Comparison of ENCODE assay signal across 1 cellular context in genomic region chr1:35573198-35573775, GRCh38.
TF ChIP-seq lines count a peak whose summit lies in the region.

Gene TFAP2E (plus strand): TSS chr1:35573314. CDS start chr1:35573578, 264 bp downstream.

TF ChIP-seq in HepG2, 621 proteins besides CTCF, POLR2A, EP300 and RAD21 (continued from another document):
- TF ChIP-seq, protein P1, sequence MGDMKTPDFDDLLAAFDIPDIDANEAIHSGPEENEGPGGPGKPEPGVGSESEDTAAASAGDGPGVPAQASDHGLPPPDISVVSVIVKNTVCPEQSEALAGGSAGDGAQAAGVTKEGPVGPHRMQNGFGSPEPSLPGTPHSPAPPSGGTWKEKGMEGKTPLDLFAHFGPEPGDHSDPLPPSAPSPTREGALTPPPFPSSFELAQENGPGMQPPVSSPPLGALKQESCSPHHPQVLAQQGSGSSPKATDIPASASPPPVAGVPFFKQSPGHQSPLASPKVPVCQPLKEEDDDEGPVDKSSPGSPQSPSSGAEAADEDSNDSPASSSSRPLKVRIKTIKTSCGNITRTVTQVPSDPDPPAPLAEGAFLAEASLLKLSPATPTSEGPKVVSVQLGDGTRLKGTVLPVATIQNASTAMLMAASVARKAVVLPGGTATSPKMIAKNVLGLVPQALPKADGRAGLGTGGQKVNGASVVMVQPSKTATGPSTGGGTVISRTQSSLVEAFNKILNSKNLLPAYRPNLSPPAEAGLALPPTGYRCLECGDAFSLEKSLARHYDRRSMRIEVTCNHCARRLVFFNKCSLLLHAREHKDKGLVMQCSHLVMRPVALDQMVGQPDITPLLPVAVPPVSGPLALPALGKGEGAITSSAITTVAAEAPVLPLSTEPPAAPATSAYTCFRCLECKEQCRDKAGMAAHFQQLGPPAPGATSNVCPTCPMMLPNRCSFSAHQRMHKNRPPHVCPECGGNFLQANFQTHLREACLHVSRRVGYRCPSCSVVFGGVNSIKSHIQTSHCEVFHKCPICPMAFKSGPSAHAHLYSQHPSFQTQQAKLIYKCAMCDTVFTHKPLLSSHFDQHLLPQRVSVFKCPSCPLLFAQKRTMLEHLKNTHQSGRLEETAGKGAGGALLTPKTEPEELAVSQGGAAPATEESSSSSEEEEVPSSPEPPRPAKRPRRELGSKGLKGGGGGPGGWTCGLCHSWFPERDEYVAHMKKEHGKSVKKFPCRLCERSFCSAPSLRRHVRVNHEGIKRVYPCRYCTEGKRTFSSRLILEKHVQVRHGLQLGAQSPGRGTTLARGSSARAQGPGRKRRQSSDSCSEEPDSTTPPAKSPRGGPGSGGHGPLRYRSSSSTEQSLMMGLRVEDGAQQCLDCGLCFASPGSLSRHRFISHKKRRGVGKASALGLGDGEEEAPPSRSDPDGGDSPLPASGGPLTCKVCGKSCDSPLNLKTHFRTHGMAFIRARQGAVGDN (CRISPR knock-in tag; IDR thresholded peaks at IDR 0.05) = peak; percentile 68
- TF ChIP-seq ZFX (CRISPR knock-in tag; IDR thresholded peaks at IDR 0.05; ENCODE audit: low read depth) (peak; percentile 33; the same call in 1 of the 2 replicates), TAF15 (IDR thresholded peaks at IDR 0.05; ENCODE audit: low read depth, low read length, poor library complexity, severe bottlenecking) (peak; percentile 15), ZNF253 (CRISPR knock-in tag; IDR thresholded peaks at IDR 0.05; ENCODE audit: borderline replicate concordance) (no peak), AGO2 (optimal IDR thresholded peaks at IDR 0.05; ENCODE audit: low read depth, low read length) (peak; percentile 21), SAP130 (CRISPR knock-in tag; IDR thresholded peaks at IDR 0.05; ENCODE audit: low read depth) (0 out of 2 replicates have a peak, but pooled peaks have one; percentile 20), ARID4A (CRISPR knock-in tag; IDR thresholded peaks at IDR 0.05; ENCODE audit: borderline replicate concordance) (no peak; the same call in 1 of the 2 replicates), PHF8 (CRISPR knock-in tag; IDR thresholded peaks at IDR 0.05) (peak; percentile 17; the same call in 1 of the 2 replicates), THAP11 (CRISPR knock-in tag; IDR thresholded peaks at IDR 0.05) (no peak), ZBTB14 (CRISPR knock-in tag; IDR thresholded peaks at IDR 0.05) (peak; percentile 90), ZNF75D (CRISPR knock-in tag; IDR thresholded peaks at IDR 0.05; ENCODE audit: borderline replicate concordance) (no peak), ZFP91 (CRISPR knock-in tag; IDR thresholded peaks at IDR 0.05; ENCODE audit: borderline replicate concordance) (peak; percentile 98), PCBP2 (optimal IDR thresholded peaks at IDR 0.05; ENCODE audit: low read depth, low read length, poor library complexity, severe bottlenecking) (no peak), ZNF839 (CRISPR knock-in tag; IDR thresholded peaks at IDR 0.05; ENCODE audit: borderline replicate concordance) (no peak), ZNF7 (CRISPR knock-in tag; IDR thresholded peaks at IDR 0.05) (no peak), JDP2 (CRISPR knock-in tag; IDR thresholded peaks at IDR 0.05; ENCODE audit: borderline replicate concordance) (no peak), DRAP1 (CRISPR knock-in tag; IDR thresholded peaks at IDR 0.05) (0 out of 2 replicates have a peak, but pooled peaks have one; percentile 29)
- TF ChIP-seq, protein P2, sequence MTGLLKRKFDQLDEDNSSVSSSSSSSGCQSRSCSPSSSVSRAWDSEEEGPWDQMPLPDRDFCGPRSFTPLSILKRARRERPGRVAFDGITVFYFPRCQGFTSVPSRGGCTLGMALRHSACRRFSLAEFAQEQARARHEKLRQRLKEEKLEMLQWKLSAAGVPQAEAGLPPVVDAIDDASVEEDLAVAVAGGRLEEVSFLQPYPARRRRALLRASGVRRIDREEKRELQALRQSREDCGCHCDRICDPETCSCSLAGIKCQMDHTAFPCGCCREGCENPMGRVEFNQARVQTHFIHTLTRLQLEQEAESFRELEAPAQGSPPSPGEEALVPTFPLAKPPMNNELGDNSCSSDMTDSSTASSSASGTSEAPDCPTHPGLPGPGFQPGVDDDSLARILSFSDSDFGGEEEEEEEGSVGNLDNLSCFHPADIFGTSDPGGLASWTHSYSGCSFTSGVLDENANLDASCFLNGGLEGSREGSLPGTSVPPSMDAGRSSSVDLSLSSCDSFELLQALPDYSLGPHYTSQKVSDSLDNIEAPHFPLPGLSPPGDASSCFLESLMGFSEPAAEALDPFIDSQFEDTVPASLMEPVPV (CRISPR knock-in tag; IDR thresholded peaks at IDR 0.05) = no peak
- TF ChIP-seq, protein P3, sequence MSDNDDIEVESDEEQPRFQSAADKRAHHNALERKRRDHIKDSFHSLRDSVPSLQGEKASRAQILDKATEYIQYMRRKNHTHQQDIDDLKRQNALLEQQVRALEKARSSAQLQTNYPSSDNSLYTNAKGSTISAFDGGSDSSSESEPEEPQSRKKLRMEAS (IDR thresholded peaks at IDR 0.05) = peak; percentile 33; the same call in 1 of the 2 replicates
- TF ChIP-seq, protein P4, sequence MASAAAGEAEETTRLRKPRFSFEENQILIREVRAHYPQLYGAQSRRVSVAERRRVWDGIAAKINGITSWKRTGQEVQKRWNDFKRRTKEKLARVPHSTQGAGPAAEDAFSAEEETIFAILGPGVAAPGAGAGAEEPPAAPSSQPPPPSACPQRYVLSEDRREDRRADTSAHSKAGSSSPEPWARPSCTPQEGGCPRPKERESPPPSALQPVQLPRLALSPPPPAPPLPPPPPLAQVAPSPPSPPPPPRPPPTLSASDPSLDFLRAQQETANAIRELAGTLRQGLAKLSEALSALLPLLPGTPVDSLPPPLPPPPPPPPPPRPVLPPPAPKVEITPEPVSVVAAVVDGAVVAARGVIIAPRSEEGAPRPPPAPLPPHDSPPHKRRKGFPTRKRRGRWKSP (CRISPR knock-in tag; IDR thresholded peaks at IDR 0.05) = 0 out of 2 replicates have a peak, but pooled peaks have one; percentile 52
